In genomic region chr19:49128545-49129237, GRCh38 we compare ENCODE assay signal across 8 cellular contexts. TPM values are rescaled to one million over a fixed set of nuclear protein-coding genes. Genes with fewer than 3 reads are reported as not detected.
DNase-seq lines count a peak whose midpoint lies in the region; ATAC-seq and TF ChIP-seq lines count a peak whose summit lies in the region.

No MANE protein-coding gene starts in this region.

- POLR2A ChIA-PET in WTC11 (lab: Charles Lee), result interaction anchor here (1.3 to 1.5 kb wide), 2 partner anchors 18 to 20 kb away, joined by 5 read pairs; no protein-coding TSS in a partner anchor

- H3K27ac ChIP-seq in tibial artery, result peak overlapping the region; percentile 35 to 40

- no peaks in the 10 kb centered on the region for H3K36me3 ChIP-seq in tibial artery

- intact Hi-C loops in activated naive CD4-positive, alpha-beta T cell treated with anti-CD3 and anti-CD28 coated beads for 36 hours (cut with micrococcal nuclease), result loop anchor here (1.0 kb wide), 2 partner anchors 9 to 43 kb away; partner anchors contain the start of genes C19orf73, PPFIA3 and SNRNP70
- intact Hi-C loops in tibial artery (cut with DNase I; ENCODE audit: low total_unique reads), result no loop called here

- H3K27me3 ChIP-seq in tibial artery, result peaks cover 0 to 8% of the 10 kb centered on the region in 2 donors

- H3K9me3 ChIP-seq in iPS-18c (ENCODE audit: control insufficient read depth, insufficient read depth, low read length), result no peaks in the 10 kb centered on the region
- no peaks in the 10 kb centered on the region for H3K9me3 ChIP-seq in tibial artery

- CTCF ChIA-PET in activated naive CD4-positive, alpha-beta T cell treated with anti-CD3 and anti-CD28 coated beads for 36 hours (lab: Charles Lee), result interaction anchor here (0.8 to 2.0 kb wide), 5 partner anchors 15 to 349 kb away, joined by 3 to 8 read pairs (median 3); partner anchors contain the start of genes GYS1 and RUVBL2
- CTCF ChIA-PET in WTC11 (lab: Charles Lee), result interaction anchor here (0.9 to 9.7 kb wide), 16 partner anchors 11 to 173 kb away, joined by 3 to 118 read pairs (median 10); partner anchors contain the start of gene LIN7B

- H3K27me3 Mint-ChIP-seq in activated naive CD4-positive, alpha-beta T cell treated with anti-CD3 and anti-CD28 coated beads for 36 hours (ENCODE audit: low read depth), result peaks cover 3% of the 10 kb centered on the region
- peaks cover 65% of the 10 kb centered on the region for H3K27me3 Mint-ChIP-seq in WTC11 (ENCODE audit: low read depth)

- peaks cover 0 to 29% (median 15%) of the 10 kb centered on the region in 4 donors for H3K4me1 ChIP-seq in tibial artery

- H3K4me3 Mint-ChIP-seq in activated naive CD4-positive, alpha-beta T cell treated with anti-CD3 and anti-CD28 coated beads for 36 hours, result peak overlapping the region; percentile 94
- peak overlapping the region; percentile 89 for H3K4me3 Mint-ChIP-seq in WTC11

- ATAC-seq in activated naive CD4-positive, alpha-beta T cell treated with anti-CD3 and anti-CD28 coated beads, Interleukin-2, amount 50 U/mL, for 72 hours, result no peak
- ATAC-seq in WTC11 (no peak), HG03108 (IDR thresholded peaks at IDR 0.05; ENCODE audit: unreplicated experiment) (no peak)

- no peaks in the 10 kb centered on the region for H3K9me3 Mint-ChIP-seq in activated naive CD4-positive, alpha-beta T cell treated with anti-CD3 and anti-CD28 coated beads for 36 hours
- peaks cover 0 to 7% of the 10 kb centered on the region in 2 donors for H3K9me3 Mint-ChIP-seq in activated naive CD4-positive, alpha-beta T cell treated with anti-CD3 and anti-CD28 coated beads, Interleukin-2, amount 50 U/mL, for 72 hours
- H3K9me3 Mint-ChIP-seq in WTC11, result no peaks in the 10 kb centered on the region

- no peak for TF ChIP-seq CTCF in WTC11 (IDR thresholded peaks at IDR 0.05)
- TF ChIP-seq CTCF in tibial artery (IDR thresholded peaks at IDR 0.05), result no peak
- TF ChIP-seq CTCF in GM13977 (IDR thresholded peaks at IDR 0.05; ENCODE audit: extremely low read depth, insufficient read depth, missing control alignments), result no peak

- in situ Hi-C loops in GM13977 (cut with MboI; ENCODE audit: low pct_unique_long_range_greater_than_20kb, low sequenced_read_pairs, unreplicated experiment), result no loop called here

- peak overlapping the region; percentile 51 for H3K4me3 ChIP-seq in iPS-18c (ENCODE audit: insufficient read depth, low read depth, low read length)
- peak overlapping the region in 1 of 2 donors; percentile 50 for H3K4me3 ChIP-seq in tibial artery

- H3K36me3 Mint-ChIP-seq in activated naive CD4-positive, alpha-beta T cell treated with anti-CD3 and anti-CD28 coated beads for 36 hours (ENCODE audit: low read depth), result no peaks in the 10 kb centered on the region
- H3K36me3 Mint-ChIP-seq in activated naive CD4-positive, alpha-beta T cell treated with anti-CD3 and anti-CD28 coated beads, Interleukin-2, amount 50 U/mL, for 72 hours, result peaks cover 0 to 7% of the 10 kb centered on the region in 2 donors
- peaks cover 2% of the 10 kb centered on the region; the same call in 1 of the 2 replicates for H3K36me3 Mint-ChIP-seq in WTC11

- no peak for DNase-seq in activated naive CD4-positive, alpha-beta T cell treated with anti-CD3 and anti-CD28 coated beads for 36 hours
- DNase-seq in activated naive CD4-positive, alpha-beta T cell treated with anti-CD3 and anti-CD28 coated beads, Interleukin-2, amount 50 U/mL, for 72 hours (ENCODE audit: low spot score in 2 of 2), result no peak
- no peak for DNase-seq in WTC11 (ENCODE audit: low spot score)
- no peak for DNase-seq in tibial artery
- DNase-seq in EL, result no peak
- DNase-seq in GM13977 (ENCODE audit: low spot score), result no peak

- no peak overlapping the region for H3K27ac Mint-ChIP-seq in activated naive CD4-positive, alpha-beta T cell treated with anti-CD3 and anti-CD28 coated beads for 36 hours
- H3K27ac Mint-ChIP-seq in activated naive CD4-positive, alpha-beta T cell treated with anti-CD3 and anti-CD28 coated beads, Interleukin-2, amount 50 U/mL, for 72 hours, result peak overlapping the region in 1 of 2 donors; percentile 35
- peak overlapping the region; percentile 29; the same call in 1 of the 2 replicates for H3K27ac Mint-ChIP-seq in WTC11

- peaks cover 23% of the 10 kb centered on the region for H3K4me1 Mint-ChIP-seq in activated naive CD4-positive, alpha-beta T cell treated with anti-CD3 and anti-CD28 coated beads for 36 hours (ENCODE audit: low read depth)
- peaks cover 30% of the 10 kb centered on the region for H3K4me1 Mint-ChIP-seq in WTC11

TF ChIP-seq in WTC11, 78 proteins besides CTCF, POLR2A, EP300 and RAD21:
- TF ChIP-seq IRF2 (CRISPR knock-in tag; IDR thresholded peaks at IDR 0.05; ENCODE audit: borderline replicate concordance, low read depth) (no peak), TP53 (CRISPR knock-in tag; IDR thresholded peaks at IDR 0.05) (no peak), ZNF263 (CRISPR knock-in tag; IDR thresholded peaks at IDR 0.05; ENCODE audit: low read depth) (no peak), SOX15 (CRISPR knock-in tag; IDR thresholded peaks at IDR 0.05) (no peak), PREB (CRISPR knock-in tag; IDR thresholded peaks at IDR 0.05; ENCODE audit: borderline replicate concordance) (no peak), NFATC4 (CRISPR knock-in tag; IDR thresholded peaks at IDR 0.05) (no peak), AFF4 (CRISPR knock-in tag; IDR thresholded peaks at IDR 0.05; ENCODE audit: borderline replicate concordance) (no peak), ZNF121 (CRISPR knock-in tag; IDR thresholded peaks at IDR 0.05) (no peak), NFE2L1 (CRISPR knock-in tag; IDR thresholded peaks at IDR 0.05) (no peak)

RNA-seq across cellular contexts. Expression of gene PPFIA3, which starts 9.3 kb away (rescaled TPM):
- total RNA-seq in activated naive CD4-positive, alpha-beta T cell treated with anti-CD3 and anti-CD28 coated beads for 36 hours, result 1 to 10 TPM; 4.6 to 4.9 TPM
- total RNA-seq in activated naive CD4-positive, alpha-beta T cell treated with anti-CD3 and anti-CD28 coated beads, Interleukin-2, amount 50 U/mL, for 72 hours, result 10 to 100 TPM; 10.3 to 11.3 TPM
- total RNA-seq in WTC11 (2021), result 25.5 to 30.1 TPM (median 27.3 TPM) in 3 replicates

RNA-seq across cellular contexts. Expression of gene C19orf73, which starts 9.7 kb away (rescaled TPM):
- total RNA-seq in activated naive CD4-positive, alpha-beta T cell treated with anti-CD3 and anti-CD28 coated beads for 36 hours, result 1 to 10 TPM; 1.5 to 1.9 TPM
- total RNA-seq in activated naive CD4-positive, alpha-beta T cell treated with anti-CD3 and anti-CD28 coated beads, Interleukin-2, amount 50 U/mL, for 72 hours, result 1 to 10 TPM; 1.1 TPM
- 3.1 to 3.4 TPM (median 3.2 TPM) in 3 replicates for total RNA-seq in WTC11 (2021)

RNA-seq across cellular contexts. Expression of gene LIN7B, which starts 14.5 kb away (rescaled TPM):
- 1 to 10 TPM; 3.4 to 3.8 TPM for total RNA-seq in activated naive CD4-positive, alpha-beta T cell treated with anti-CD3 and anti-CD28 coated beads for 36 hours
- total RNA-seq in activated naive CD4-positive, alpha-beta T cell treated with anti-CD3 and anti-CD28 coated beads, Interleukin-2, amount 50 U/mL, for 72 hours, result 10 to 100 TPM in 1 of 2 donors, 1 to 10 TPM in 1; 1.9 to 12.4 TPM
- 5.1 to 5.7 TPM (median 5.1 TPM) in 3 replicates for total RNA-seq in WTC11 (2021)

RNA-seq across cellular contexts. Expression of gene HRC, which starts 26.5 kb away (rescaled TPM):
- total RNA-seq in activated naive CD4-positive, alpha-beta T cell treated with anti-CD3 and anti-CD28 coated beads for 36 hours, result not detected
- total RNA-seq in activated naive CD4-positive, alpha-beta T cell treated with anti-CD3 and anti-CD28 coated beads, Interleukin-2, amount 50 U/mL, for 72 hours, result not detected
- total RNA-seq in WTC11 (2021), result 1.9 to 5.0 TPM (median 4.6 TPM) in 3 replicates

RNA-seq across cellular contexts. Expression of gene TRPM4, which starts 28.9 kb away (rescaled TPM):
- total RNA-seq in activated naive CD4-positive, alpha-beta T cell treated with anti-CD3 and anti-CD28 coated beads for 36 hours, result under 1 TPM; 0.22 to 0.62 TPM
- under 1 TPM; 0.23 to 0.58 TPM for total RNA-seq in activated naive CD4-positive, alpha-beta T cell treated with anti-CD3 and anti-CD28 coated beads, Interleukin-2, amount 50 U/mL, for 72 hours
- 15.5 to 24.8 TPM (median 23.6 TPM) in 3 replicates for total RNA-seq in WTC11 (2021)
